Comparison of ENCODE assay signal across 1 cellular context in the genomic region with DNA sequence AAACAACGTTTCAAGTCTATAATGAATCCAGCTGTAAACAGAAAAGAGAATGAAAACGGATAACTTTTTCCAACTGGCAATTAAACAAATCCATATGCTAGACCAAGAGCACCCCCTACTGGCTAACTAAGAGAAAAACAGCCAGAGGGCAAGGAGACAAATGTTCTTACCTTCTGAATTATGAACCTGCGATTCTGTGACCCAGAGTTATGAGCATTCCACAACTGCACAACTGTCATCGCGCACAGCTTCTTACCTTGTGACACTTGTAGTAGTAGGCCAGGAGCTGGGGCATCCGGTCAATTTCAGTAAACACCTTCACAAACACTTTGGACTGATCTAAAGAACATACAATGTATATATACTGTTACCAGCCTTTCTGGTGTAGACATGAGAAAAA.
TF ChIP-seq lines count a peak whose summit lies in the region.

No MANE protein-coding gene starts in this region.

TF ChIP-seq in GM23338, 12 proteins besides CTCF, POLR2A, EP300 and RAD21 (continued from another document):
- TF ChIP-seq ZNF462 (CRISPR knock-in tag; IDR thresholded peaks at IDR 0.05), result no peak
- TF ChIP-seq REST (IDR thresholded peaks at IDR 0.05; ENCODE audit: unreplicated experiment), result no peak
- no peak for TF ChIP-seq EZH2 (IDR thresholded peaks at IDR 0.05; ENCODE audit: low read depth, unreplicated experiment)
- no peak for TF ChIP-seq POLR2AphosphoS5 (IDR thresholded peaks at IDR 0.05; ENCODE audit: low read depth)
- no peak for TF ChIP-seq ETS1 (IDR thresholded peaks at IDR 0.05)
- TF ChIP-seq EZH2phosphoT487 (IDR thresholded peaks at IDR 0.05; ENCODE audit: unreplicated experiment), result no peak
- no peak for TF ChIP-seq JUNB (IDR thresholded peaks at IDR 0.05; ENCODE audit: unreplicated experiment)
- TF ChIP-seq ZNF331 (CRISPR knock-in tag; IDR thresholded peaks at IDR 0.05; ENCODE audit: low read depth), result no peak
